ENCODE assay signal across 11 cellular contexts in the genomic region with DNA sequence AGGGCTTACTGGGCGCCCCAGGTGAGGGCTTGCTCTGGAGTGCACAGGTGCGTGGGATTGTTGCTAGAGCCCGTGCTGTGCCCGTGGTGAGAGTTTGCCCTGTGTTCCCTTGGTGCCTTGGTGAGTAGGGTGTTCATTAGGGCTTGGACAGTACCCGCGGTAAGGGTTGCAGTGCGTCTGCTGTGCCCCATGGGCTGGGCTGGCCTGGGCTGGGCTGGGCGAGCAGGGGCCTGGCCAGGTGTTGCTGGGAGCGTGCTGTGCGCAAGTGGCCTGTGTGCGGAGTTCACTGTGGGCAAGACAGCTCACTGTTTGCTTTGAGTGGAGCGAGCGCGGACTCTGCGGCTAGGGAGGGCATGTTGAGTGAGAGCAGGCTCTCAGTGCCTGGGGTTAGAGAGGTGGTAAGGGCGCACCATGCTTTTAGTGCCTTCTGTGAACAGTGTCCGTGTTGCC. TPM values are rescaled to one million over a fixed set of nuclear protein-coding genes. Genes with fewer than 3 reads are reported as not detected.
DNase-seq lines count a peak whose midpoint lies in the region; ATAC-seq and TF ChIP-seq lines count a peak whose summit lies in the region.
"Had no signal": no experiment of that assay in that cellular context is flagged by ENCODE, and none has a peak within 500 bp of the region (broad histone marks: within the 10 kb centered on the region; RNA-seq: fewer than 3 reads in every experiment).

No MANE protein-coding gene starts in this region.

- WGBS in testis, 2 donors = 69 to 83% methylated on average over 1 to 17 of the region's 17 CpGs

- no peak for DNase-seq in activated T-cell treated with anti-CD3 and anti-CD28 coated beads, Interleukin-2, amount 50 U/mL, for 72 hours
- no peak for DNase-seq in activated T-cell treated with anti-CD3 and anti-CD28 coated beads, Interleukin-2, amount 50 U/mL, for 1 hour
- DNase-seq in astrocyte of the cerebellum (ENCODE audit: low read depth) (no peak), left lung (peak in 1 of 2 donors; percentile 61), testis (no peak), NCI-H1092 treated with DMSO at 0.1 percent for 48 hours (lab: John Stamatoyannopoulos, UW) (no peak), T1000 (lab: John Stamatoyannopoulos, UW) (no peak)
- DNase-seq: MV-4-11 had no signal

- H3K4me3 Mint-ChIP-seq in activated T-cell treated with anti-CD3 and anti-CD28 coated beads, Interleukin-2, amount 50 U/mL, for 72 hours = peak overlapping the region; percentile 83 to 91

- peaks cover 24% of the 10 kb centered on the region for H3K27me3 Mint-ChIP-seq in activated T-cell treated with anti-CD3 and anti-CD28 coated beads, Interleukin-2, amount 50 U/mL, for 72 hours (ENCODE audit: low read depth)

- no peaks in the 10 kb centered on the region for H3K9me3 Mint-ChIP-seq in activated T-cell treated with anti-CD3 and anti-CD28 coated beads, Interleukin-2, amount 50 U/mL, for 72 hours

- H3K9me3 ChIP-seq in left lung = no peaks in the 10 kb centered on the region
- no peaks in the 10 kb centered on the region for H3K9me3 ChIP-seq in testis

- peaks cover 0 to 12% of the 10 kb centered on the region in 2 donors for H3K27me3 ChIP-seq in left lung
- H3K27me3 ChIP-seq in testis = no peaks in the 10 kb centered on the region

- intact Hi-C loops in left lung (cut with DNase I) = no loop called here
- intact Hi-C loops in testis (cut with DNase I; ENCODE audit: low total_unique reads) = no loop called here

- no peak overlapping the region for H3K27ac Mint-ChIP-seq in activated T-cell treated with anti-CD3 and anti-CD28 coated beads, Interleukin-2, amount 50 U/mL, for 72 hours

- TF ChIP-seq POLR2A in testis (IDR thresholded peaks at IDR 0.05) = no peak

- H3K4me3 ChIP-seq in astrocyte of the cerebellum (ENCODE audit: low read depth, low read length) = peak overlapping the region; percentile 53
- H3K4me3 ChIP-seq in left lung = peak overlapping the region in 1 of 2 donors; percentile 52
- peak overlapping the region; percentile 43 to 54 for H3K4me3 ChIP-seq in testis

- no peak for ATAC-seq in activated T-cell treated with anti-CD3 and anti-CD28 coated beads, Interleukin-2, amount 50 U/mL, for 72 hours (replicated peaks in 1 of 2)
- ATAC-seq in left lung (peak; percentile 7), GM21717 (IDR thresholded peaks at IDR 0.05; ENCODE audit: unreplicated experiment) (no peak)

- no peaks in the 10 kb centered on the region for H3K36me3 Mint-ChIP-seq in activated T-cell treated with anti-CD3 and anti-CD28 coated beads, Interleukin-2, amount 50 U/mL, for 72 hours (ENCODE audit: insufficient read depth in 2 of 2)

- H3K27ac ChIP-seq in left lung = no peak overlapping the region
- H3K27ac ChIP-seq in testis = no peak overlapping the region
- H3K27ac ChIP-seq: RWPE1 had no signal

- H3K4me1 Mint-ChIP-seq in activated T-cell treated with anti-CD3 and anti-CD28 coated beads, Interleukin-2, amount 50 U/mL, for 72 hours (ENCODE audit: low read depth) = peaks cover 12% of the 10 kb centered on the region

- in situ Hi-C loops in astrocyte of the cerebellum (cut with HindIII; ENCODE audit: low sequenced_read_pairs) = no loop called here

- H3K36me3 ChIP-seq in left lung (no peaks in the 10 kb centered on the region), testis (ENCODE audit: low read depth, missing control alignments) (no peaks in the 10 kb centered on the region)

- H3K4me1 ChIP-seq in left lung (peaks cover 2 to 15% of the 10 kb centered on the region in 2 donors), testis (peaks cover 6% of the 10 kb centered on the region)

- no peak for TF ChIP-seq CTCF in astrocyte of the cerebellum (IDR thresholded peaks at IDR 0.05; ENCODE audit: low read depth, low read length, missing control alignments)
- no peak for TF ChIP-seq CTCF in left lung (IDR thresholded peaks at IDR 0.05)
- no peak for TF ChIP-seq CTCF in testis (IDR thresholded peaks at IDR 0.05)

RNA-seq across cellular contexts. Expression of a gene that starts 0.7 kb away (rescaled TPM):
- total RNA-seq in activated T-cell treated with anti-CD3 and anti-CD28 coated beads, Interleukin-2, amount 50 U/mL, for 72 hours = under 1 TPM in 1 of 2 donors, not detected in 1; 0.19 TPM
- total RNA-seq in left lung (under 1 TPM; 0.70 to 0.73 TPM), testis (not detected)
- not detected for polyA plus RNA-seq in testis (ENCODE audit: insufficient read depth, low read depth, low replicate concordance)
- polyA plus RNA-seq: esophagus had no signal
